In genomic region chr4:386708-387105, GRCh38 we compare ENCODE assay signal across 17 cellular contexts. TPM values are rescaled to one million over a fixed set of nuclear protein-coding genes. Genes with fewer than 3 reads are reported as not detected.
DNase-seq lines count a peak whose midpoint lies in the region; ATAC-seq, FAIRE-seq and TF ChIP-seq lines count a peak whose summit lies in the region.
"Had no signal": no experiment of that assay in that cellular context is flagged by ENCODE, and none has a peak within 500 bp of the region (broad histone marks: within the 10 kb centered on the region; RNA-seq: fewer than 3 reads in every experiment).

No MANE protein-coding gene starts in this region.

- H3K9ac ChIP-seq in NT2/D1 (ENCODE audit: insufficient read length, low read depth): peak overlapping the region; percentile 94

- no peak overlapping the region for H3K27ac Mint-ChIP-seq in CD8-positive, alpha-beta T cell
- H3K27ac Mint-ChIP-seq in stimulated activated effector memory CD8-positive, alpha-beta T cell treated with anti-CD3 and anti-CD28 coated beads, Interleukin-12 subunit alpha, Interleukin-12 subunit beta, amount 100 ng/mL, for 72 hours: peak overlapping the region; percentile 20

- POLR2A ChIA-PET in CD8-positive, alpha-beta T cell (lab: Charles Lee): no interaction called here

- CTCF ChIA-PET in CD8-positive, alpha-beta T cell (lab: Charles Lee): no interaction called here

- peaks cover 23% of the 10 kb centered on the region for H3K9me3 Mint-ChIP-seq in CD8-positive, alpha-beta T cell
- peaks cover 30% of the 10 kb centered on the region for H3K9me3 Mint-ChIP-seq in stimulated activated effector memory CD8-positive, alpha-beta T cell treated with anti-CD3 and anti-CD28 coated beads, Interleukin-12 subunit alpha, Interleukin-12 subunit beta, amount 100 ng/mL, for 72 hours

- no peak overlapping the region for H3K4me3 Mint-ChIP-seq in CD8-positive, alpha-beta T cell
- H3K4me3 Mint-ChIP-seq in stimulated activated effector memory CD8-positive, alpha-beta T cell treated with anti-CD3 and anti-CD28 coated beads, Interleukin-12 subunit alpha, Interleukin-12 subunit beta, amount 100 ng/mL, for 72 hours: no peak overlapping the region

- no peak for TF ChIP-seq CTCF in CD8-positive, alpha-beta T cell (IDR thresholded peaks at IDR 0.05)
- TF ChIP-seq CTCF in fibroblast of the aortic adventitia (IDR thresholded peaks at IDR 0.05; ENCODE audit: insufficient read depth, low read length): no peak

- H3K36me3 Mint-ChIP-seq in CD8-positive, alpha-beta T cell: peaks cover 23% of the 10 kb centered on the region
- H3K36me3 Mint-ChIP-seq in stimulated activated effector memory CD8-positive, alpha-beta T cell treated with anti-CD3 and anti-CD28 coated beads, Interleukin-12 subunit alpha, Interleukin-12 subunit beta, amount 100 ng/mL, for 72 hours: no peaks in the 10 kb centered on the region

- H3K27me3 Mint-ChIP-seq in CD8-positive, alpha-beta T cell (ENCODE audit: low read depth): no peaks in the 10 kb centered on the region

- H3K9me3 ChIP-seq in CD8-positive, alpha-beta T cell (ENCODE audit: low read length): peaks cover 72% of the 10 kb centered on the region
- peaks cover 63% of the 10 kb centered on the region for H3K9me3 ChIP-seq in NT2/D1 (ENCODE audit: insufficient read depth, low read length)
- H3K9me3 ChIP-seq: SJSA1 had no signal

- no peak for FAIRE-seq in RCC 7860 (lab: Jason Lieb, UNC)
- FAIRE-seq: H1 had no signal

- no peak overlapping the region for H3K27ac ChIP-seq in CD8-positive, alpha-beta T cell (ENCODE audit: low read depth, low read length)
- H3K27ac ChIP-seq: PC-9, SJSA1 had no signal

- no peaks in the 10 kb centered on the region for H3K4me1 ChIP-seq in CD8-positive, alpha-beta T cell (ENCODE audit: insufficient read depth, low read length)
- H3K4me1 ChIP-seq in NT2/D1 (ENCODE audit: insufficient read depth, insufficient read length): no peaks in the 10 kb centered on the region
- H3K4me1 ChIP-seq: BE2C, SJSA1 had no signal

- intact Hi-C loops in CD8-positive, alpha-beta T cell (cut with DNase I, micrococcal nuclease): no loop called here

- no peak for DNase-seq in CD8-positive, alpha-beta T cell
- DNase-seq in NT2/D1 (ENCODE audit: low read depth, low spot score) (peak; percentile 6), fibroblast of the aortic adventitia (ENCODE audit: low read depth) (no peak), hypothalamus (lab: John Stamatoyannopoulos, UW) (no peak), RCC 7860 (ENCODE audit: low spot score) (no peak), NCI-H1436 treated with DMSO at 0.1 percent for 48 hours (lab: John Stamatoyannopoulos, UW) (no peak)
- DNase-seq in stimulated activated effector memory CD8-positive, alpha-beta T cell treated with anti-CD3 and anti-CD28 coated beads, Interleukin-12 subunit alpha, Interleukin-12 subunit beta, amount 100 ng/mL, for 72 hours (ENCODE audit: low spot score in 2 of 2): no peak
- DNase-seq: BE2C, DMS 273 treated with DMSO at 0.1 percent for 48 hours, Kasumi-1, NCI-H1105 treated with DMSO at 0.1 percent for 48 hours, NCI-H2029 treated with DMSO at 0.1 percent for 48 hours, NCI-H774, PC-9 had no signal

- H3K36me3 ChIP-seq in CD8-positive, alpha-beta T cell (ENCODE audit: insufficient read depth, low read length): no peaks in the 10 kb centered on the region
- peaks cover 18% of the 10 kb centered on the region for H3K36me3 ChIP-seq in NT2/D1 (ENCODE audit: insufficient read depth, insufficient read length, low read length)
- H3K36me3 ChIP-seq: BE2C, SJSA1 had no signal

- H3K4me1 Mint-ChIP-seq in CD8-positive, alpha-beta T cell (ENCODE audit: low read depth): peaks cover 12% of the 10 kb centered on the region
- peaks cover 6% of the 10 kb centered on the region for H3K4me1 Mint-ChIP-seq in stimulated activated effector memory CD8-positive, alpha-beta T cell treated with anti-CD3 and anti-CD28 coated beads, Interleukin-12 subunit alpha, Interleukin-12 subunit beta, amount 100 ng/mL, for 72 hours

- ATAC-seq in CD8-positive, alpha-beta T cell: no peak
- no peak for ATAC-seq in stimulated activated effector memory CD8-positive, alpha-beta T cell treated with anti-CD3 and anti-CD28 coated beads, Interleukin-12 subunit alpha, Interleukin-12 subunit beta, amount 100 ng/mL, for 72 hours
- no peak for ATAC-seq in GM21367 (IDR thresholded peaks at IDR 0.05; ENCODE audit: unreplicated experiment)

- peak overlapping the region; percentile 16 for H3K4me3 ChIP-seq in CD8-positive, alpha-beta T cell (ENCODE audit: low read depth, low read length)
- H3K4me3 ChIP-seq in NT2/D1 (ENCODE audit: insufficient read length, low read depth) (peak overlapping the region; percentile 90), fibroblast of the aortic adventitia (ENCODE audit: low read depth, low read length) (peak overlapping the region; percentile 51)
- H3K4me3 ChIP-seq: PC-9, SJSA1 had no signal

- no peaks in the 10 kb centered on the region for H3K27me3 ChIP-seq in CD8-positive, alpha-beta T cell (ENCODE audit: insufficient read depth, low read length)
- H3K27me3 ChIP-seq in NT2/D1 (ENCODE audit: insufficient read depth, insufficient read length): peaks cover 3% of the 10 kb centered on the region
- H3K27me3 ChIP-seq: BE2C, SJSA1 had no signal

RNA-seq across cellular contexts. Expression of gene ZNF141, which starts 49.1 kb away (rescaled TPM):
- total RNA-seq in CD8-positive, alpha-beta T cell: 10 to 100 TPM; 16.3 to 19.9 TPM
- total RNA-seq in fibroblast of the aortic adventitia (ENCODE audit: low replicate concordance): 16.3 and 21.2 TPM in 2 replicates

Comparison
In these comparisons a context has a peak if more than half of its experiments do, and no peak if none do; other contexts are left out.
1. H3K4me3 ChIP-seq: peak in every context shown above with its lines; median percentile 90 in NT2/D1; 51 in fibroblast of the aortic adventitia; 16 in CD8-positive, alpha-beta T cell.